8 cellular contexts compared by ENCODE assay signal in genomic region chr1:226938903-226939438, GRCh38. TPM values are rescaled to one million over a fixed set of nuclear protein-coding genes. Genes with fewer than 3 reads are reported as not detected.
A peak's percentile ranks its signal among the peaks of the same experiment; 100 is the strongest.
DNase-seq lines count a peak whose midpoint lies in the region; ATAC-seq, FAIRE-seq and TF ChIP-seq lines count a peak whose summit lies in the region.

No MANE protein-coding gene starts in this region.

- TF ChIP-seq RAD21 in SK-N-SH (IDR thresholded peaks at IDR 0.05; ENCODE audit: low read length), result no peak

- FAIRE-seq in colon (lab: Jason Lieb, UNC), result peak; percentile 18

- peaks cover 18% of the 10 kb centered on the region for H3K36me3 Mint-ChIP-seq in mesothelial cell of epicardium

- H3K9me3 Mint-ChIP-seq in mesothelial cell of epicardium, result peaks cover 16% of the 10 kb centered on the region

- H3K9me2 ChIP-seq in SK-N-SH, result no peaks in the 10 kb centered on the region

- H3K4me1 ChIP-seq in SK-N-SH (ENCODE audit: control insufficient read depth in 1 of 2, insufficient read depth in 2 of 2, low read depth in 1 of 2, low read length in 1 of 2), result peaks cover 4 to 15% of the 10 kb centered on the region in 2 experiments; a peak in 2 of 4 replicates

- peaks cover 6% of the 10 kb centered on the region for H3F3A ChIP-seq in SK-N-SH (replicated peaks; ENCODE audit: insufficient read depth)

- no peak for TF ChIP-seq EP300 in SK-N-SH (IDR thresholded peaks at IDR 0.05; ENCODE audit: borderline replicate concordance in 1 of 2, low read depth in 1 of 2, low read length in 1 of 2)

- peaks cover 23% of the 10 kb centered on the region for H3K4me1 Mint-ChIP-seq in mesothelial cell of epicardium

- no peaks in the 10 kb centered on the region for H3K36me3 ChIP-seq in SK-N-SH (replicated peaks in 1 of 2; ENCODE audit: control insufficient read depth in 1 of 2, insufficient read depth in 2 of 2, low read length in 1 of 2)

- ATAC-seq in SK-N-SH treated with all-trans-retinoic acid at 6 μM for 48 hours (no peak), GM19395 (IDR thresholded peaks at IDR 0.05; ENCODE audit: unreplicated experiment) (no peak), GM21529 (IDR thresholded peaks at IDR 0.05; ENCODE audit: unreplicated experiment) (no peak)

- peak overlapping the region; percentile 86 for H2AFZ ChIP-seq in SK-N-SH (ENCODE audit: low read depth)

- CTCF ChIA-PET in SK-N-SH (lab: Yijun Ruan, JAX), result interaction anchor here (1.0 kb wide), 1 partner anchor 604 kb away, joined by 3 read pairs; no protein-coding TSS in a partner anchor

- no peaks in the 10 kb centered on the region for H4K20me1 ChIP-seq in SK-N-SH (ENCODE audit: insufficient read depth)

- peaks cover 9% of the 10 kb centered on the region for H3K9me3 ChIP-seq in SK-N-SH

- WGBS in SK-N-SH (ENCODE audit: low lambda C conversion rate), result 17% methylated on average over 10 of the region's 12 CpGs

- peak overlapping the region; percentile 90 to 99 for H3K27ac ChIP-seq in SK-N-SH (ENCODE audit: low read depth in 2 of 2, low read length in 1 of 2)

- H3K27me3 Mint-ChIP-seq in mesothelial cell of epicardium (ENCODE audit: low read depth), result no peaks in the 10 kb centered on the region

- H3K27me3 ChIP-seq in SK-N-SH (ENCODE audit: insufficient read depth), result no peaks in the 10 kb centered on the region

- POLR2A ChIA-PET in SK-N-SH (lab: Yijun Ruan, JAX), result interaction anchor here (0.6 to 1.0 kb wide), 3 partner anchors 380 to 728 kb away, joined by 3 to 4 read pairs (median 3); no protein-coding TSS in a partner anchor

- H3K4me3 Mint-ChIP-seq in mesothelial cell of epicardium, result peak overlapping the region; percentile 73

- H3K79me2 ChIP-seq in SK-N-SH (ENCODE audit: insufficient read depth), result no peaks in the 10 kb centered on the region

- no peak for TF ChIP-seq CTCF in SK-N-SH (IDR thresholded peaks at IDR 0.05)
- no peak for TF ChIP-seq CTCF in mesothelial cell of epicardium (IDR thresholded peaks at IDR 0.05; ENCODE audit: unreplicated experiment)

- peak overlapping the region; percentile 80 for H3K9ac ChIP-seq in SK-N-SH

- peak overlapping the region; percentile 70 to 76 for H3K4me3 ChIP-seq in SK-N-SH (ENCODE audit: low read depth in 2 of 2, low read length in 1 of 2)

- H3K27ac Mint-ChIP-seq in mesothelial cell of epicardium, result peak overlapping the region; percentile 92

- DNase-seq in SK-N-SH (no peak), NOMO-1 treated with dmso at 0.1 percent for 144 hours (lab: John Stamatoyannopoulos, UW; ENCODE audit: unreplicated experiment) (peak; percentile 70), mesothelial cell of epicardium (ENCODE audit: low spot score in 2 of 2, unreplicated experiment in 2 of 2) (no peak)
- DNase-seq in activated CD8-positive, alpha-beta memory T cell treated with anti-CD3 and anti-CD28 coated beads for 24 hours, result no peak

- peak overlapping the region; percentile 93 for H3K4me2 ChIP-seq in SK-N-SH

TF ChIP-seq in SK-N-SH, 30 proteins besides CTCF, POLR2A, EP300 and RAD21:
- no peak for TF ChIP-seq TCF12 (IDR thresholded peaks at IDR 0.05)
- no peak for TF ChIP-seq ELF1 (IDR thresholded peaks at IDR 0.05)
- no peak for TF ChIP-seq TAF1 (IDR thresholded peaks at IDR 0.05; ENCODE audit: borderline replicate concordance, low read depth, low read length)
- no peak for TF ChIP-seq YY1 (IDR thresholded peaks at IDR 0.05; ENCODE audit: low read depth)
- no peak for TF ChIP-seq FOXJ3 (CRISPR knock-in tag; IDR thresholded peaks at IDR 0.05)
- TF ChIP-seq POLR2AphosphoS5 (IDR thresholded peaks at IDR 0.05; ENCODE audit: low read depth, low read length), result no peak
- TF ChIP-seq NRF1 (IDR thresholded peaks at IDR 0.05; ENCODE audit: low read depth, low read length), result no peak
- no peak for TF ChIP-seq SIN3A (IDR thresholded peaks at IDR 0.05; ENCODE audit: borderline replicate concordance, low read depth, low read length)
- TF ChIP-seq GABPA (IDR thresholded peaks at IDR 0.05; ENCODE audit: low read depth), result no peak
- no peak for TF ChIP-seq IRF3 (IDR thresholded peaks at IDR 0.05; ENCODE audit: low read depth, low read length)
- no peak for TF ChIP-seq GATA2 (CRISPR knock-in tag; IDR thresholded peaks at IDR 0.05)
- TF ChIP-seq MXI1 (IDR thresholded peaks at IDR 0.05; ENCODE audit: low read depth, low read length), result no peak
- TF ChIP-seq FOSL2 (IDR thresholded peaks at IDR 0.05; ENCODE audit: borderline replicate concordance, low read depth), result no peak
- TF ChIP-seq FOXM1 (IDR thresholded peaks at IDR 0.05; ENCODE audit: low read depth), result no peak
- no peak for TF ChIP-seq CHD2 (IDR thresholded peaks at IDR 0.05; ENCODE audit: low read length, partially characterized antibody)

TF ChIP-seq in SK-N-SH treated with all-trans-retinoic acid at 6 μM for 48 hours, 23 proteins besides CTCF, POLR2A, EP300 and RAD21:
- TF ChIP-seq ISL1 (CRISPR knock-in tag; IDR thresholded peaks at IDR 0.05) (no peak), ESRRG (CRISPR knock-in tag; IDR thresholded peaks at IDR 0.05) (no peak), CREB5 (CRISPR knock-in tag; IDR thresholded peaks at IDR 0.05; ENCODE audit: low read depth) (no peak), TSHZ2 (CRISPR knock-in tag; IDR thresholded peaks at IDR 0.05) (no peak)

RNA-seq across cellular contexts. Expression of gene COQ8A, which starts 1.1 kb away (rescaled TPM):
- polyA plus RNA-seq in SK-N-SH (2012; rRNA removed), result 11.8 and 12.1 TPM in 2 replicates
- polyA plus RNA-seq in SK-N-SH (2012; cell fraction: cytosol; rRNA removed), result 6.6 and 8.3 TPM in 2 replicates
- 34.6 and 42.3 TPM in 2 replicates for polyA plus RNA-seq in SK-N-SH (2012; cell fraction: nucleus; rRNA removed)
- 17.7 to 22.7 TPM (median 19.9 TPM) in 3 replicates for total RNA-seq in mesothelial cell of epicardium
